Comparison of ENCODE assay signal across 1 cellular context in the genomic region with DNA sequence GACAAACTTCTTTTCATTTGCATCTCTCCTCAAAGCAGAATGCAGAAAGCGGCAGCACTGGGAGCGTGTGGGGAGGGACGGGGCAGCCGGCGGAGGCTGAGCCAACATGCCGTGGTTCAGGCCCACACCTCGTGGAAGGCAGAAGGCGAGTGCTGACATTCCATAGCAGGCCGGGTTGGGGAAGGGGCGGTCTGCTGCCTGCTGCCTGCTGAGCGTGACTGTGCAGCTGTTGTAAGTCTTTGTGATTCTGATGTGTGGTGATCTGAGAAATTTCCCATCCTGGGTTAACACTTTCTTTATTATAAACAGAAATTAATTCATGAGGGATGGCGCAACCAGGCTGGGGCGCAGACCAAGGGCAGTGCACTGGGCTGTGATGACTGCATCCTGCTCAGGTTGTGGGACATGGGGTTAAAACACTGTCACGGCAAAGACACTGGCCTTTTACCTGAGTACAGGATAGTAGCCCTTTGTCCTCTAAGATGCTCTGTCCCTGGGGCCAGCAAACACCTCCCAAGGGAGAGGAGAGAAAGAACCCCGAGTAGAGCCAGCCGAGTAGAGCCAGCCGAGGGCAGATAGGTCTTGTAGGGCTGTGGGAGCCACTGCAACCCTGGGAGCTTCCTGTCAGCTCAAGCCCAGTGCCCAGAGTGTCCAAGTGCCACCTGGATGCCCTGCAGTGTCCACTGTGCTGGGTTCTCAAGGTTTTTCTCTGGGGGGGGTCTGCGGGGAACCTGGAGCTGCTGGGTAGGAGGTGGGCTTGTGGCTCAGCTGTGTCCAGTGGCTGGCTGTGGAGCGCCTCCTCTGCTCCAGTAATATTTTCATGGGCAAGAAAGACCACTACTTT.
TF ChIP-seq lines count a peak whose summit lies in the region.

No MANE protein-coding gene starts in this region.

TF ChIP-seq in K562, 482 proteins besides CTCF, POLR2A, EP300 and RAD21:
- TF ChIP-seq GATAD2A (IDR thresholded peaks at IDR 0.05) (0 out of 2 replicates have a peak, but pooled peaks have one; percentile 65), SMAD3 (CRISPR knock-in tag; conservative IDR thresholded peaks at IDR 0.05) (no peak), CEBPB (tag; IDR thresholded peaks at IDR 0.05) (peak; percentile 43; the same call in 1 of the 2 replicates), ZNF764 (CRISPR knock-in tag; IDR thresholded peaks at IDR 0.05; ENCODE audit: low read depth) (no peak), CEBPG (CRISPR knock-in tag; IDR thresholded peaks at IDR 0.05) (no peak), CEBPG (tag; conservative IDR thresholded peaks at IDR 0.05 in 1 of 2, IDR thresholded peaks at IDR 0.05 in 1 of 2) (no peak), RBBP5 (IDR thresholded peaks at IDR 0.05; ENCODE audit: borderline replicate concordance, insufficient read depth, low read length, poor library complexity, severe bottlenecking) (peak; percentile 19), YY1 (IDR thresholded peaks at IDR 0.05; ENCODE audit: borderline replicate concordance in 1 of 3, control insufficient read depth in 1 of 3, extremely low read depth in 1 of 3, insufficient read depth in 3 of 3, insufficient read length in 1 of 3, insufficient replicate concordance in 2 of 3, low read depth in 1 of 3, low read length in 2 of 3) (no peak)
- TF ChIP-seq, protein P1, sequence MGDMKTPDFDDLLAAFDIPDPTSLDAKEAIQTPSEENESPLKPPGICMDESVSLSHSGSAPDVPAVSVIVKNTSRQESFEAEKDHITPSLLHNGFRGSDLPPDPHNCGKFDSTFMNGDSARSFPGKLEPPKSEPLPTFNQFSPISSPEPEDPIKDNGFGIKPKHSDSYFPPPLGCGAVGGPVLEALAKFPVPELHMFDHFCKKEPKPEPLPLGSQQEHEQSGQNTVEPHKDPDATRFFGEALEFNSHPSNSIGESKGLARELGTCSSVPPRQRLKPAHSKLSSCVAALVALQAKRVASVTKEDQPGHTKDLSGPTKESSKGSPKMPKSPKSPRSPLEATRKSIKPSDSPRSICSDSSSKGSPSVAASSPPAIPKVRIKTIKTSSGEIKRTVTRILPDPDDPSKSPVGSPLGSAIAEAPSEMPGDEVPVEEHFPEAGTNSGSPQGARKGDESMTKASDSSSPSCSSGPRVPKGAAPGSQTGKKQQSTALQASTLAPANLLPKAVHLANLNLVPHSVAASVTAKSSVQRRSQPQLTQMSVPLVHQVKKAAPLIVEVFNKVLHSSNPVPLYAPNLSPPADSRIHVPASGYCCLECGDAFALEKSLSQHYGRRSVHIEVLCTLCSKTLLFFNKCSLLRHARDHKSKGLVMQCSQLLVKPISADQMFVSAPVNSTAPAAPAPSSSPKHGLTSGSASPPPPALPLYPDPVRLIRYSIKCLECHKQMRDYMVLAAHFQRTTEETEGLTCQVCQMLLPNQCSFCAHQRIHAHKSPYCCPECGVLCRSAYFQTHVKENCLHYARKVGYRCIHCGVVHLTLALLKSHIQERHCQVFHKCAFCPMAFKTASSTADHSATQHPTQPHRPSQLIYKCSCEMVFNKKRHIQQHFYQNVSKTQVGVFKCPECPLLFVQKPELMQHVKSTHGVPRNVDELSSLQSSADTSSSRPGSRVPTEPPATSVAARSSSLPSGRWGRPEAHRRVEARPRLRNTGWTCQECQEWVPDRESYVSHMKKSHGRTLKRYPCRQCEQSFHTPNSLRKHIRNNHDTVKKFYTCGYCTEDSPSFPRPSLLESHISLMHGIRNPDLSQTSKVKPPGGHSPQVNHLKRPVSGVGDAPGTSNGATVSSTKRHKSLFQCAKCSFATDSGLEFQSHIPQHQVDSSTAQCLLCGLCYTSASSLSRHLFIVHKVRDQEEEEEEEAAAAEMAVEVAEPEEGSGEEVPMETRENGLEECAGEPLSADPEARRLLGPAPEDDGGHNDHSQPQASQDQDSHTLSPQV (IDR thresholded peaks at IDR 0.05), result 0 out of 2 replicates have a peak, but pooled peaks have one; percentile 5
